Comparison of ENCODE assay signal across 12 cellular contexts in genomic region chr22:41951898-41952474, GRCh38.
A peak's percentile ranks its signal among the peaks of the same experiment; 100 is the strongest.
DNase-seq lines count a peak whose midpoint lies in the region; ATAC-seq, FAIRE-seq and TF ChIP-seq lines count a peak whose summit lies in the region.
"Had no signal": no experiment of that assay in that cellular context is flagged by ENCODE, and none has a peak within 500 bp of the region (broad histone marks: within the 10 kb centered on the region; RNA-seq: fewer than 3 reads in every experiment).

Gene SMIM45 (plus strand): TSS chr22:41952150.

- CTCF ChIA-PET in HEK293T (lab: Yijun Ruan, JAX) = interaction anchor here (1.4 kb wide), 1 partner anchor 280 kb away, joined by 5 read pairs; no protein-coding TSS in a partner anchor

- TF ChIP-seq POLR2A in GM12892 (IDR thresholded peaks at IDR 0.05; ENCODE audit: low read depth, low read length) = no peak

- peak; percentile 12 for ATAC-seq in esophagus mucosa
- no peak for ATAC-seq in activated CD4-positive, CD25-positive, alpha-beta regulatory T cell treated with anti-CD3 and anti-CD28 coated beads, Interleukin-2, amount 50 U/mL, for 24 hours
- ATAC-seq: activated T-helper 17 cell treated with anti-CD3 and anti-CD28 coated beads, Interleukin-2, amount 50 U/mL, for 72 hours had no signal

- DNase-seq in GM12892 (ENCODE audit: insufficient read length) (no peak), NCI-H524 (lab: John Stamatoyannopoulos, UW) (peak; percentile 97), putamen (ENCODE audit: low spot score) (peak; percentile 89), DMS114 treated with DMSO at 0.1 percent for 48 hours (lab: John Stamatoyannopoulos, UW; ENCODE audit: unreplicated experiment) (no peak), LoVo (ENCODE audit: low spot score) (no peak), HEK293T (ENCODE audit: extremely low spot score) (no peak)
- DNase-seq: central memory CD4-positive, alpha-beta T cell; DMS79 treated with DMSO at 0.1 percent for 48 hours; RPMI8226 had no signal

- POLR2A ChIA-PET in HEK293T (lab: Yijun Ruan, JAX) = no interaction called here

- FAIRE-seq in GM12892 (lab: Jason Lieb, UNC) = peak; percentile 79

TF ChIP-seq in HEK293T, 16 proteins besides CTCF, POLR2A, EP300 and RAD21:
- TF ChIP-seq HDGF (IDR thresholded peaks at IDR 0.05; ENCODE audit: borderline replicate concordance) (no peak), CTBP1 (IDR thresholded peaks at IDR 0.05; ENCODE audit: borderline replicate concordance) (no peak), SUZ12 (IDR thresholded peaks at IDR 0.05) (no peak), FOXA1 (IDR thresholded peaks at IDR 0.05) (no peak), L3MBTL2 (conservative IDR thresholded peaks at IDR 0.05) (no peak), ELF4 (IDR thresholded peaks at IDR 0.05) (no peak), PKNOX1 (IDR thresholded peaks at IDR 0.05) (no peak)
TF ChIP-seq in HEK293T: peak in this region for 0.

Comparison
In these comparisons a context has a peak if more than half of its experiments do, and no peak if none do; other contexts are left out.
1. DNase-seq: peak in NCI-H524 (2 of 2) and putamen (single experiment); none in GM12892 (single experiment), DMS114 treated with DMSO at 0.1 percent for 48 hours (single experiment), LoVo (single experiment) and HEK293T (single experiment).